8 cellular contexts compared by ENCODE assay signal in the genomic region with DNA sequence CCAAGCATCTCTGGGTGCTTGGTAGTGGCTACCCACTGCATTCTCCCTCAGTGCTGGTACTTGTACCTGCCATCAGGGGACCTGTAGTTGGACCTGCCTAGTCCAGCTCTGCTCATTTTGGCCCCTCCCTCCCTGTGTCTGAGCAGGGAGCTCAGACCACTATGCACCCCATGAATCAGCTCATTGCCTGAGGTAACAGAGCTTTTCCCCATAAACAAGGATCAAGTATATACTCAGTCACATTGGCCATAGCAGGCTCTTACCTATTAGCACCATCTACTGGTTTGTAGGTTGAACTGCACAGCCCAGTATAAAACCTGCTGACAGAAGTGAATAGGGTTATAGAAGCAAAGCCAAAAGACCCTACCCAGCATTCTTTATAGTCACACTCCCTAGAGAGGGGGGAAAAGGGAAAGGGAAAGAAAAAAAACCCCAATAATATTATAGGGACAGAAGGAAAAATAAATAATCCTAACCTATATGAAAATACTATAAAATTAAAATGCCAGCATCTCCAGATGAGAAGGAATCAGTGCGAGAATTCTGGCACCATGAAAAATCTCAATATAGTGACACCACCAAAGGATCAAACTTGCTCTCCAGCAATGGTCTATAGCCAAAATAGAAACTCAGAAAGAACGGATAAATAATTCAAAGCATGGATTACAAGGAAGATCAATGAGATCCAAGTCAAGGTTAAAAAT. TPM values are rescaled to one million over a fixed set of nuclear protein-coding genes. Genes with fewer than 3 reads are reported as not detected.
DNase-seq lines count a peak whose midpoint lies in the region; ATAC-seq and TF ChIP-seq lines count a peak whose summit lies in the region.

No MANE protein-coding gene starts in this region.

- TF ChIP-seq RAD21 in IMR-90 (IDR thresholded peaks at IDR 0.05; ENCODE audit: low read length): peak; percentile 81
- peak; percentile 89 to 94 for TF ChIP-seq RAD21 in liver (IDR thresholded peaks at IDR 0.05)

- no peak overlapping the region for H4K5ac ChIP-seq in IMR-90 (ENCODE audit: low read depth, low read length)

- in situ Hi-C loops in IMR-90 (cut with MboI; ENCODE audit: low sequenced_read_pairs): loop anchor here (5.0 kb wide), 1 partner anchor 117 kb away; no protein-coding TSS in a partner anchor

- no CpG with 5 or more reads among the region's 2 CpGs for WGBS in IMR-90 (ENCODE audit: extremely low coverage in 2 of 2, insufficient read length in 1 of 2), 2 experiments
- WGBS in liver: 66% methylated on average over 2 of the region's 2 CpGs
- WGBS in aorta, 2 donors: 79% methylated on average over 2 of the region's 2 CpGs

- H3K4me1 ChIP-seq in IMR-90 (ENCODE audit: control insufficient read depth, insufficient read depth, low read length) (peaks cover 2% of the 10 kb centered on the region; the same call in 1 of the 2 replicates), liver (ENCODE audit: control insufficient read depth in 4 of 4, insufficient read depth in 4 of 4, low read length in 3 of 4) (no peaks in the 10 kb centered on the region), aorta (ENCODE audit: control insufficient read depth in 1 of 2, insufficient read depth in 2 of 2, low read length in 2 of 2) (no peaks in the 10 kb centered on the region)

- H3K9ac ChIP-seq in IMR-90 (ENCODE audit: low read depth, low read length) (no peak overlapping the region), liver (ENCODE audit: low read depth in 1 of 2, low read length in 2 of 2) (no peak overlapping the region)

- H3K18ac ChIP-seq in IMR-90 (ENCODE audit: low read depth, low read length): no peak overlapping the region

- H2AFZ ChIP-seq in IMR-90 (replicated peaks; ENCODE audit: low read length, poor library complexity): peak overlapping the region; percentile 26

- dilution Hi-C loops in IMR-90 (cut with HindIII; ENCODE audit: low sequenced_read_pairs, unreplicated experiment): no loop called here

- H3K4me3 ChIP-seq in IMR-90 (ENCODE audit: insufficient read depth, low read depth, low read length): no peak overlapping the region
- no peak overlapping the region for H3K4me3 ChIP-seq in liver (ENCODE audit: low read depth in 1 of 3, low read length in 3 of 3)
- H3K4me3 ChIP-seq in aorta (ENCODE audit: low read length in 2 of 2): no peak overlapping the region

- no peak for TF ChIP-seq POLR2A in IMR-90 (IDR thresholded peaks at IDR 0.05; ENCODE audit: low read depth, low read length)

- no peak overlapping the region for H3K56ac ChIP-seq in IMR-90 (ENCODE audit: extremely low read depth, insufficient read depth, low read length)

- H3K27ac ChIP-seq in IMR-90 (ENCODE audit: insufficient read depth, low read length) (no peak overlapping the region), liver (ENCODE audit: low read depth in 1 of 2, low read length in 2 of 2) (no peak overlapping the region), aorta (ENCODE audit: low read depth in 1 of 2, low read length in 2 of 2) (no peak overlapping the region)

- H3K36me3 ChIP-seq in IMR-90 (ENCODE audit: control insufficient read depth, insufficient read depth, low read length) (peaks cover 10% of the 10 kb centered on the region), liver (ENCODE audit: control insufficient read depth in 4 of 4, insufficient read depth in 3 of 4, low read depth in 1 of 4, low read length in 3 of 4) (no peaks in the 10 kb centered on the region), aorta (ENCODE audit: control insufficient read depth in 1 of 2, insufficient read depth in 2 of 2, low read length in 1 of 2) (peaks cover 0 to 3% of the 10 kb centered on the region in 2 donors)

- DNase-seq in CD1c-positive myeloid dendritic cell (ENCODE audit: extremely low spot score) (peak; percentile 61), IMR-90 (peak; percentile 71), SIG-M5 treated with dmso at 0.1 percent for 504 hours (lab: John Stamatoyannopoulos, UW; ENCODE audit: unreplicated experiment) (peak; percentile 66), cerebellar cortex (ENCODE audit: low spot score) (peak; percentile 32), aorta (no peak), ureter (ENCODE audit: low spot score) (no peak)

- H4K8ac ChIP-seq in IMR-90 (ENCODE audit: low read depth in 2 of 2, low read length in 2 of 2): no peak overlapping the region

- H2AK5ac ChIP-seq in IMR-90 (ENCODE audit: low read depth, low read length): no peak overlapping the region

- H3K4ac ChIP-seq in IMR-90 (ENCODE audit: low read depth, low read length): no peak overlapping the region

- intact Hi-C loops in IMR-90 (cut with micrococcal nuclease) (loop anchor here (1.0 kb wide), 1 partner anchor 128 kb away; no protein-coding TSS in a partner anchor), aorta (cut with DNase I) (loop anchor here (5.0 kb wide), 2 partner anchors 127 to 132 kb away; no protein-coding TSS in a partner anchor)

- CTCF ChIA-PET in IMR-90 (lab: Yijun Ruan, JAX): interaction anchor here (0.6 to 1.0 kb wide), 5 partner anchors 10 to 314 kb away, joined by 3 to 4 read pairs (median 3); no protein-coding TSS in a partner anchor

- no peak overlapping the region for H2BK15ac ChIP-seq in IMR-90 (ENCODE audit: low read depth, low read length)

- H2BK120ac ChIP-seq in IMR-90 (ENCODE audit: low read depth, low read length): no peak overlapping the region

- H2BK5ac ChIP-seq in IMR-90 (ENCODE audit: low read depth, low read length, poor library complexity, severe bottlenecking): no peak overlapping the region

- H3K4me2 ChIP-seq in IMR-90 (ENCODE audit: low read depth, low read length): no peak overlapping the region

- ATAC-seq in GM18498 (IDR thresholded peaks at IDR 0.05; ENCODE audit: unreplicated experiment) (peak; percentile 77), IMR-90 (ENCODE audit: low read depth) (peak; percentile 97), aorta (ENCODE audit: low FRiP score) (peak; percentile 78)

- POLR2A ChIA-PET in IMR-90 (lab: Charles Lee; ENCODE audit: unreplicated experiment): no interaction called here

- peak overlapping the region; percentile 77 for H2AK9ac ChIP-seq in IMR-90 (replicated peaks; ENCODE audit: low read depth, low read length, poor library complexity)

- no peak overlapping the region for H3K23ac ChIP-seq in IMR-90 (ENCODE audit: low read depth, low read length)

- H3K27me3 ChIP-seq in IMR-90 (ENCODE audit: control insufficient read depth, insufficient read depth, low read length): no peaks in the 10 kb centered on the region
- no peaks in the 10 kb centered on the region for H3K27me3 ChIP-seq in liver (ENCODE audit: control insufficient read depth in 4 of 4, insufficient read depth in 4 of 4, low read length in 3 of 4)
- H3K27me3 ChIP-seq in aorta (ENCODE audit: control insufficient read depth in 1 of 2, insufficient read depth in 2 of 2, low read length in 1 of 2): no peaks in the 10 kb centered on the region

- peak; percentile 86 for TF ChIP-seq CTCF in IMR-90 (conservative IDR thresholded peaks at IDR 0.05; ENCODE audit: low read depth, low read length)
- peak; percentile 90 for TF ChIP-seq CTCF in liver (IDR thresholded peaks at IDR 0.05; ENCODE audit: low read depth, low read length, missing input control)

- no peak overlapping the region for H3K14ac ChIP-seq in IMR-90 (replicated peaks; ENCODE audit: low read depth, low read length)

- no TSS peak for BruUV-seq in IMR-90 (replicated peaks; lab: Mats Ljungman, UMichigan)

- H3K9me1 ChIP-seq in IMR-90 (ENCODE audit: insufficient read depth, low read length): no peaks in the 10 kb centered on the region

- H2BK20ac ChIP-seq in IMR-90 (ENCODE audit: low read depth, low read length): no peak overlapping the region

- no peaks in the 10 kb centered on the region for H4K20me1 ChIP-seq in IMR-90 (ENCODE audit: insufficient read depth, low read length)

- peaks cover 0 to 2% of the 10 kb centered on the region in 2 experiments; a peak in 1 of 4 replicates for H3K79me1 ChIP-seq in IMR-90 (ENCODE audit: low read depth in 1 of 2, low read length in 2 of 2)

- peaks cover 12% of the 10 kb centered on the region for H3K9me3 ChIP-seq in IMR-90 (ENCODE audit: control insufficient read depth, insufficient read depth, low read length)
- H3K9me3 ChIP-seq in liver (ENCODE audit: control insufficient read depth in 4 of 4, low read length in 3 of 4): no peaks in the 10 kb centered on the region
- no peaks in the 10 kb centered on the region for H3K9me3 ChIP-seq in aorta (ENCODE audit: control insufficient read depth, low read length)

- no peak overlapping the region for H4K91ac ChIP-seq in IMR-90 (ENCODE audit: insufficient read depth, low read depth, low read length)

TF ChIP-seq in IMR-90, 13 proteins besides CTCF, POLR2A, EP300 and RAD21 (continues in another document):
- no peak for TF ChIP-seq USF2 (IDR thresholded peaks at IDR 0.05; ENCODE audit: low read depth, low read length)
- TF ChIP-seq SMC3 (IDR thresholded peaks at IDR 0.05; ENCODE audit: low read depth, low read length): peak; percentile 72
- peak; percentile 37; the same call in 1 of the 2 replicates for TF ChIP-seq MAFK (IDR thresholded peaks at IDR 0.05; ENCODE audit: low read depth, low read length)

TF ChIP-seq in liver, 16 proteins besides CTCF, POLR2A, EP300 and RAD21 (continues in another document):
- TF ChIP-seq FOXA1 (IDR thresholded peaks at IDR 0.05): no peak

RNA-seq across cellular contexts. Expression of gene FLACC1, which starts 6.9 kb away (rescaled TPM):
- total RNA-seq in IMR-90 (2012; rRNA removed) (0.54 and 0.56 TPM in 2 replicates), liver (1 to 10 TPM; 1.2 to 7.1 TPM), aorta (1 to 10 TPM; 6.1 to 6.7 TPM), ureter (4.4 TPM)
- polyA plus RNA-seq in IMR-90 (2012; rRNA removed) (0.11 and 0.32 TPM in 2 replicates), liver (1 to 10 TPM in 1 of 2 donors, under 1 TPM in 1; 0.09 to 1.0 TPM), aorta (1 to 10 TPM in 1 of 2 donors, under 1 TPM in 1; 0.75 to 2.5 TPM)
- polyA plus RNA-seq in IMR-90 (2012; cell fraction: cytosol; rRNA removed): not detected in 2 replicates
- 0.03 and 1.1 TPM in 2 replicates for polyA plus RNA-seq in IMR-90 (2012; cell fraction: nucleus; rRNA removed; ENCODE audit: low replicate concordance)

Comparison
In these comparisons a context has a peak if more than half of its experiments do, and no peak if none do; other contexts are left out.
1. DNase-seq: peak in CD1c-positive myeloid dendritic cell (single experiment), IMR-90 (single experiment), SIG-M5 treated with dmso at 0.1 percent for 504 hours (single experiment) and cerebellar cortex (single experiment); none in aorta (0 of 2) and ureter (single experiment).
2. Peak in every context shown above with its lines, with median percentiles within 50 percentile points of each other: ATAC-seq.